ENCODE assay signal across 20 cellular contexts in genomic region chrX:24782011-24782410, GRCh38.
DNase-seq lines count a peak whose midpoint lies in the region; ATAC-seq and TF ChIP-seq lines count a peak whose summit lies in the region.
"Had no signal": no experiment of that assay in that cellular context is flagged by ENCODE, and none has a peak within 500 bp of the region (broad histone marks: within the 10 kb centered on the region; RNA-seq: fewer than 3 reads in every experiment).

No MANE protein-coding gene starts in this region.

- no peak for TF ChIP-seq CTCF in neural progenitor cell (IDR thresholded peaks at IDR 0.05)

- no peaks in the 10 kb centered on the region for H3K27me3 Mint-ChIP-seq in neural progenitor cell (ENCODE audit: insufficient read depth, low read depth)
- H3K27me3 Mint-ChIP-seq: CD4-positive, alpha-beta memory T cell had no signal

- H3K9me3 Mint-ChIP-seq in neural progenitor cell, result peaks cover under 1% of the 10 kb centered on the region
- H3K9me3 Mint-ChIP-seq: CD14-positive monocyte; CD4-positive, alpha-beta memory T cell had no signal

- no peaks in the 10 kb centered on the region for H3K4me1 Mint-ChIP-seq in neural progenitor cell
- H3K4me1 Mint-ChIP-seq: CD4-positive, alpha-beta memory T cell had no signal

- no peaks in the 10 kb centered on the region for H3K27me3 ChIP-seq in neural progenitor cell

- H3K79me2 ChIP-seq in neural progenitor cell (ENCODE audit: low read depth), result no peaks in the 10 kb centered on the region

- no peak overlapping the region for H3K9ac ChIP-seq in neural progenitor cell
- H3K9ac ChIP-seq: GM23248 had no signal

- no peak overlapping the region for H3K27ac Mint-ChIP-seq in neural progenitor cell
- H3K27ac Mint-ChIP-seq: CD14-positive monocyte had no signal

- H3K4me2 ChIP-seq in neural progenitor cell, result no peak overlapping the region
- H3K4me2 ChIP-seq: A549 had no signal

- no peaks in the 10 kb centered on the region for H4K20me1 ChIP-seq in neural progenitor cell (ENCODE audit: low read depth)

- peak; percentile 8 for DNase-seq in NCI-H146 treated with DMSO at 0.1 percent for 48 hours (lab: John Stamatoyannopoulos, UW; ENCODE audit: unreplicated experiment)
- DNase-seq in NCI-H146 (lab: John Stamatoyannopoulos, UW), result no peak
- peak; percentile 59 for DNase-seq in NCI-H82 treated with DMSO at 0.1 percent for 48 hours (lab: John Stamatoyannopoulos, UW; ENCODE audit: unreplicated experiment)
- DNase-seq in neural progenitor cell (ENCODE audit: low spot score), result peak; percentile 20
- DNase-seq in C1 segment of cervical spinal cord (lab: John Stamatoyannopoulos, UW), result no peak
- DNase-seq: AML-193; CD4-positive, alpha-beta memory T cell; DMS 273 treated with DMSO at 0.1 percent for 48 hours; DMS53; DND-41; EL; GM23248 had no signal

- H3K36me3 Mint-ChIP-seq in neural progenitor cell, result peaks cover 40% of the 10 kb centered on the region

- no peaks in the 10 kb centered on the region for H3K9me3 ChIP-seq in neural progenitor cell (ENCODE audit: low read depth)
- H3K9me3 ChIP-seq: A549, HAP-1 had no signal

- H3K4me3 Mint-ChIP-seq in neural progenitor cell, result no peak overlapping the region
- H3K4me3 Mint-ChIP-seq: CD14-positive monocyte; CD4-positive, alpha-beta memory T cell had no signal

- no peak overlapping the region for H3K27ac ChIP-seq in neural progenitor cell
- H3K27ac ChIP-seq: 22Rv1, A549, GM23248, HL-60 had no signal

- H3F3A ChIP-seq in neural progenitor cell (ENCODE audit: low read depth), result no peaks in the 10 kb centered on the region

- no peak overlapping the region for H3K4me3 ChIP-seq in neural progenitor cell
- H3K4me3 ChIP-seq: A549, GM12878, GM23248, HAP-1 had no signal

- H2AFZ ChIP-seq in neural progenitor cell (replicated peaks), result no peak overlapping the region
- H2AFZ ChIP-seq: GM23248 had no signal

- H3K36me3 ChIP-seq in neural progenitor cell, result peaks cover 4% of the 10 kb centered on the region

- ATAC-seq in HG03025 (IDR thresholded peaks at IDR 0.05; ENCODE audit: low FRiP score, unreplicated experiment) (no peak), GM18505 (IDR thresholded peaks at IDR 0.05; ENCODE audit: unreplicated experiment) (no peak)
- ATAC-seq: A549, GM12878 had no signal

- TF ChIP-seq POLR2A in GM18505 (IDR thresholded peaks at IDR 0.05; ENCODE audit: borderline replicate concordance, extremely low read depth, insufficient read depth, insufficient read length), result no peak

- H3K4me1 ChIP-seq in neural progenitor cell, result peaks cover 9% of the 10 kb centered on the region
- H3K4me1 ChIP-seq: A549 had no signal

Comparison
In these comparisons a context has a peak if more than half of its experiments do, and no peak if none do; other contexts are left out.
1. DNase-seq: peak in NCI-H146 treated with DMSO at 0.1 percent for 48 hours (single experiment), NCI-H82 treated with DMSO at 0.1 percent for 48 hours (single experiment) and neural progenitor cell (single experiment); none in NCI-H146 (single experiment) and C1 segment of cervical spinal cord (0 of 14).